8 cellular contexts compared by ENCODE assay signal in the genomic region with DNA sequence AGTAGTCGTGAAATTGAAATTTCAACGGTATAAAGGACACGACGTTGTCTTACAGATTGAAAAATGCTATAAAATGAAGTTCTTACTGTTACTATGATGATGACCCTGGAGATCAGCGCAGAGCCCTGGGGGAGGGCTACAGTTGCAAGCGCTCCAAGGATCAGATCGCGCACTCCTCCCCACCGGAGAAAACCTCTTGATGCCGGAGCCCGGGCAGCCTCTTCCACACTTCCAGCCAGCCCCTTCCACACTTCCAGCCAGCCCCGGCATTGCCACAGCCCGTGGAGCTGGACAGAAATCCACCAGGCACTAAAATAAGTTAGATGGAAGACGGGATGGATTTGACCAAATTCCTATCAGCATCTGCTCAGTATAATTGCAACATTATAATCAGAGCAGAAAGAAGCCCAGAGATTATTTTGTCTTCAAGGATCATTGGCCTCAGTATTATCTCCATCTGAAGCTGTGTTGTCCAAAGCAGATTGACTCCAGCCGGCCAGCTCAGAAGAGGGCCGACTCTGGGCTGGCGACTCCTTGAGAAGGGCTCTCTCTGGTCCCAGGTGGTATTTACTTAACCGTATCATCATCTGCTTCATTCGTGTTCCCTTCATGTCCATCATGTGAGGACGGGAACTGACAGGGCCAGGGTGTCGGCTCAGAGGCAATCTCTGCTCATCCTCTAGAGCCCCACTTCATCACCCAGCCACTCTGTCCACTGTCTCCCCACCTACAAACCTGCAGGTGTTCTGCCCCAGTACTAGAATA. TPM values are rescaled to one million over a fixed set of nuclear protein-coding genes. Genes with fewer than 3 reads are reported as not detected.
DNase-seq lines count a peak whose midpoint lies in the region; ATAC-seq and TF ChIP-seq lines count a peak whose summit lies in the region.

No MANE protein-coding gene starts in this region.

- no peaks in the 10 kb centered on the region for H3K9me3 Mint-ChIP-seq in type B pancreatic cell

- ATAC-seq in heart left ventricle (no peak), right cardiac atrium (no peak)

- H3K36me3 Mint-ChIP-seq in type B pancreatic cell = no peaks in the 10 kb centered on the region

- H3K4me1 ChIP-seq in heart left ventricle = peaks cover 0 to 36% (median 11%) of the 10 kb centered on the region in 12 donors
- peaks cover 3% of the 10 kb centered on the region for H3K4me1 ChIP-seq in right cardiac atrium (ENCODE audit: control insufficient read depth, insufficient read depth, low read length)

- intact Hi-C loops in heart left ventricle (cut with DNase I) (loop anchor here (1.0 to 10.0 kb wide), 10 partner anchors 24 to 198 kb away; partner anchors contain the start of gene PEX26 (in 3 of the 10)), right cardiac atrium (cut with DNase I) (loop anchor here in 3 of 4 donors (5.0 to 10.0 kb wide), 5 partner anchors 50 to 200 kb away; partner anchors contain the start of gene PEX26 (in 3 of the 3))

- H3K27ac ChIP-seq in heart left ventricle (peak overlapping the region in 8 of 12 donors; percentile 24 to 91 (median 86)), right cardiac atrium (ENCODE audit: low read length) (no peak overlapping the region)

- peak overlapping the region; percentile 91 for H3K4me3 Mint-ChIP-seq in type B pancreatic cell

- no peak for TF ChIP-seq CTCF in heart left ventricle (IDR thresholded peaks at IDR 0.05)
- TF ChIP-seq CTCF in astrocyte of the cerebellum (IDR thresholded peaks at IDR 0.05; ENCODE audit: low read depth, low read length, missing control alignments) = no peak
- TF ChIP-seq CTCF in type B pancreatic cell (conservative IDR thresholded peaks at IDR 0.05) = no peak

- no peaks in the 10 kb centered on the region for H3K9me3 ChIP-seq in heart left ventricle
- H3K9me3 ChIP-seq in right cardiac atrium (ENCODE audit: control insufficient read depth, low read length) = no peaks in the 10 kb centered on the region

- in situ Hi-C loops in astrocyte of the cerebellum (cut with HindIII; ENCODE audit: low sequenced_read_pairs) = no loop called here

- peaks cover 23% of the 10 kb centered on the region for H3K27me3 Mint-ChIP-seq in type B pancreatic cell

- peaks cover 13% of the 10 kb centered on the region for H3K4me1 Mint-ChIP-seq in type B pancreatic cell (ENCODE audit: unreplicated experiment)

- H3K36me3 ChIP-seq in heart left ventricle = no peaks in the 10 kb centered on the region

- DNase-seq in heart left ventricle (no peak), right cardiac atrium (no peak), astrocyte of the cerebellum (ENCODE audit: low read depth) (no peak), medulla oblongata (ENCODE audit: extremely low spot score) (peak; percentile 16), type B pancreatic cell (ENCODE audit: extremely low spot score, unreplicated experiment) (no peak), CD1c-positive myeloid dendritic cell (ENCODE audit: extremely low spot score) (no peak), occipital lobe (lab: John Stamatoyannopoulos, UW) (no peak), DMS 273 treated with DMSO at 0.1 percent for 48 hours (lab: John Stamatoyannopoulos, UW) (no peak)

- WGBS in heart left ventricle, 4 donors = 48 to 61% (median 51%) methylated on average over 21 of the region's 21 CpGs
- WGBS in right cardiac atrium = 39% methylated on average over 21 of the region's 21 CpGs

- H3K27ac Mint-ChIP-seq in type B pancreatic cell = peak overlapping the region; percentile 46

- H3K27me3 ChIP-seq in heart left ventricle = peaks cover 0 to 32% (median 0%) of the 10 kb centered on the region in 9 donors
- no peaks in the 10 kb centered on the region for H3K27me3 ChIP-seq in right cardiac atrium (ENCODE audit: control insufficient read depth, insufficient read depth)

- no peak for TF ChIP-seq POLR2A in heart left ventricle (IDR thresholded peaks at IDR 0.05)

- H3K4me3 ChIP-seq in heart left ventricle (peak overlapping the region in 9 of 12 donors; percentile 27 to 92 (median 70)), right cardiac atrium (ENCODE audit: low read length) (no peak overlapping the region), astrocyte of the cerebellum (ENCODE audit: low read depth, low read length) (peak overlapping the region; percentile 55)

RNA-seq across cellular contexts. Expression of gene MICAL3, which starts 0.8 kb away (rescaled TPM):
- 100 to 1,000 TPM in 5 of 9 donors, 10 to 100 TPM in 4; 41.3 to 125 (median 101) TPM for total RNA-seq in heart left ventricle
- polyA plus RNA-seq in heart left ventricle = 10 to 100 TPM; 45.1 to 51.6 TPM
- 100 to 1,000 TPM in 1 of 4 donors, 10 to 100 TPM in 3; 72.1 to 105 (median 79.1) TPM for total RNA-seq in right cardiac atrium
- 30.4 TPM for polyA plus RNA-seq in right cardiac atrium
- total RNA-seq in type B pancreatic cell (ENCODE audit: low replicate concordance) = 36.4 and 56.4 TPM in 2 replicates
- 40.9 TPM for total RNA-seq in occipital lobe

RNA-seq across cellular contexts. Expression of gene PEX26, which starts 52.7 kb away (rescaled TPM):
- total RNA-seq in heart left ventricle (10 to 100 TPM; 15.8 to 27.3 (median 22.0) TPM), right cardiac atrium (10 to 100 TPM; 19.5 to 23.5 (median 23.3) TPM), type B pancreatic cell (ENCODE audit: low replicate concordance) (41.0 and 46.3 TPM in 2 replicates), occipital lobe (15.6 TPM)
- polyA plus RNA-seq in heart left ventricle (10 to 100 TPM; 11.7 to 21.9 TPM), right cardiac atrium (17.4 TPM)
